Comparison of ENCODE assay signal across 9 cellular contexts in the genomic region with DNA sequence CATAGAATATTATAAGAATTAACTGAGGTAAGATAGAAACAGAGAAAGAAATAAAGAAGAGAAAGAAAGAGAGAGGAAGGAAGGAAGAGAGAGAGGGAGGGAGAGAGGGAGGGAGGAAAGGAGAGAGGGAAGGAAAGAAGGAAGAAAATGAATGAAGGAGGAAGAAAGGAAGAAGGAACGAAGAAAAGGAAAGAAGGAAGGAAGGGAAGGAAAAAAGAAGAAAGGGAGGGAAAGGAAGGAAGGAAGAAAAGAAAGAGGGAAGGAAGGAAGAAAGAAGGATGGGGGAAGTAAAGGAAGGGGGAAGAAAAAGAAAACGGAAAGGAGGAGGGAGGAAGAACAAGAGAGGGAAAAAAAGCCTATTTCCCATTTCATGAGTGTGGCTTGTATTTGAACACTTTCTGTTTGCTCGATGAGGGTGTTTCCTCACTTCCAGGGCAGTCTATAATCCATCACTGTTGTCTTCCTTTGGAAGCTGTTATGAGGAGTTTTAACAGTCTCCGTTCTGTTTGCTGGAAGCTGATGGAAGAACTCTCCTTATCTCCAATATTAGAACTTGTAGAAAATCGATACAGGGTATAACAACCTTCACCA.
"Had no signal": no experiment of that assay in that cellular context is flagged by ENCODE, and none has a peak within 500 bp of the region (broad histone marks: within the 10 kb centered on the region; RNA-seq: fewer than 3 reads in every experiment).

No MANE protein-coding gene starts in this region.

- FAIRE-seq: H1, H54 had no signal

- H3K4me2 ChIP-seq: GM23338 had no signal

- H3K27ac ChIP-seq: HL-60 had no signal

- H2AFZ ChIP-seq: GM23338 had no signal

- ATAC-seq: GM23338 had no signal

- H3K4me3 ChIP-seq: GM23338 had no signal

- DNase-seq: H9, HCEC 1CT, HFFc6, IMR-90, KG1 had no signal
